Comparison of ENCODE assay signal across 16 cellular contexts in the genomic region with DNA sequence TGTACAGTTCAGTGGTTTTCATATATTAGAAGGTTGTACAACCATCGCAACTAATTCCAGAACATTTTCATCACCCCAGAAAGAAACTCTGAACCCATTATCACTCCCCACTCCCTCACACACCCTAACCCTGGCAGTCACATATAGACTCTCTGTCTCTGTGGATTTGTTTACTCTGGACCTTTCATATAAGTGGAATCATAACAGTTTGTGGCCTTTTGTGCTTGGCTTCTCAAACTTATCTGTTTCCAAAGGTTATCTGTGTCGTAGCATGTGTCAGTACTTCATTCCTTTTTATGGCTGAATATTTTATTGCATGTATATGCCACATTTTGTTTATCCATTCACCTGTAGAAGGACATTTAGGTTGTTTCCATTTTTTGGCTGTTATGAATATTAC.
"Had no signal": no experiment of that assay in that cellular context is flagged by ENCODE, and none has a peak within 500 bp of the region (broad histone marks: within the 10 kb centered on the region; RNA-seq: fewer than 3 reads in every experiment).

No MANE protein-coding gene starts in this region.

- H3K27me3 Mint-ChIP-seq: activated CD8-positive, alpha-beta memory T cell treated with anti-CD3 and anti-CD28 coated beads, Interleukin-2, amount 10 ng/mL, durations not matched to agents 7 days and 5 days; dendritic cell treated with granulocyte-macrophage colony-stimulating factor and Interleukin-4, amounts not matched to agents 40 ng/mL and 50 ng/mL, for 4 days; effector memory CD8-positive, alpha-beta T cell; T-helper 17 cell had no signal

- H3K9me3 ChIP-seq: gastrocnemius medialis, heart right ventricle, neutrophil, thyroid gland, uterus had no signal

- H3K27me3 ChIP-seq: gastrocnemius medialis, heart right ventricle, neutrophil, thyroid gland, uterus had no signal

- H3K4me3 ChIP-seq: gastrocnemius medialis, heart right ventricle, lung, thyroid gland, uterus had no signal

- H3K27ac ChIP-seq: gastrocnemius medialis, heart right ventricle, neutrophil, thyroid gland, uterus had no signal

- H3K4me3 Mint-ChIP-seq: activated CD8-positive, alpha-beta memory T cell treated with anti-CD3 and anti-CD28 coated beads, Interleukin-2, amount 10 ng/mL, durations not matched to agents 7 days and 5 days; dendritic cell treated with granulocyte-macrophage colony-stimulating factor and Interleukin-4, amounts not matched to agents 40 ng/mL and 50 ng/mL, for 4 days; effector memory CD8-positive, alpha-beta T cell; mesothelial cell of epicardium; stimulated activated effector memory CD8-positive, alpha-beta T cell treated with anti-CD3 and anti-CD28 coated beads, Interleukin-12 subunit alpha, Interleukin-12 subunit beta, amount 100 ng/mL, for 72 hours; T-helper 17 cell had no signal

- H3K36me3 ChIP-seq: gastrocnemius medialis, heart right ventricle, neutrophil, thyroid gland, uterus had no signal

- H3K9me3 Mint-ChIP-seq: dendritic cell treated with granulocyte-macrophage colony-stimulating factor and Interleukin-4, amounts not matched to agents 40 ng/mL and 50 ng/mL, for 4 days; effector memory CD8-positive, alpha-beta T cell; mesothelial cell of epicardium; stimulated activated effector memory CD8-positive, alpha-beta T cell treated with anti-CD3 and anti-CD28 coated beads, Interleukin-12 subunit alpha, Interleukin-12 subunit beta, amount 100 ng/mL, for 72 hours had no signal

- H3K36me3 Mint-ChIP-seq: mesothelial cell of epicardium had no signal

- ATAC-seq: activated CD8-positive, alpha-beta memory T cell treated with anti-CD3 and anti-CD28 coated beads, Interleukin-2, amount 10 ng/mL, durations not matched to agents 7 days and 5 days; effector memory CD8-positive, alpha-beta T cell; gastrocnemius medialis; heart right ventricle; T-helper 17 cell had no signal

- DNase-seq: activated CD8-positive, alpha-beta memory T cell treated with anti-CD3 and anti-CD28 coated beads, Interleukin-2, amount 10 ng/mL, durations not matched to agents 7 days and 5 days; activated effector memory CD4-positive, alpha-beta T cell treated with Interleukin-2 at 50 U/mL for 16 hours; activated T-cell treated with anti-CD3 and anti-CD28 coated beads, Interleukin-2, amount 50 U/mL, for 1 hour; aorta; cerebellar nuclear complex; effector memory CD8-positive, alpha-beta T cell; gastrocnemius medialis; heart right ventricle; T-helper 17 cell; thyroid gland; uterus had no signal

- H3K27ac Mint-ChIP-seq: activated CD8-positive, alpha-beta memory T cell treated with anti-CD3 and anti-CD28 coated beads, Interleukin-2, amount 10 ng/mL, durations not matched to agents 7 days and 5 days; dendritic cell treated with granulocyte-macrophage colony-stimulating factor and Interleukin-4, amounts not matched to agents 40 ng/mL and 50 ng/mL, for 4 days; effector memory CD8-positive, alpha-beta T cell; mesothelial cell of epicardium; stimulated activated effector memory CD8-positive, alpha-beta T cell treated with anti-CD3 and anti-CD28 coated beads, Interleukin-12 subunit alpha, Interleukin-12 subunit beta, amount 100 ng/mL, for 72 hours had no signal
